15 cellular contexts compared by ENCODE assay signal in the genomic region with DNA sequence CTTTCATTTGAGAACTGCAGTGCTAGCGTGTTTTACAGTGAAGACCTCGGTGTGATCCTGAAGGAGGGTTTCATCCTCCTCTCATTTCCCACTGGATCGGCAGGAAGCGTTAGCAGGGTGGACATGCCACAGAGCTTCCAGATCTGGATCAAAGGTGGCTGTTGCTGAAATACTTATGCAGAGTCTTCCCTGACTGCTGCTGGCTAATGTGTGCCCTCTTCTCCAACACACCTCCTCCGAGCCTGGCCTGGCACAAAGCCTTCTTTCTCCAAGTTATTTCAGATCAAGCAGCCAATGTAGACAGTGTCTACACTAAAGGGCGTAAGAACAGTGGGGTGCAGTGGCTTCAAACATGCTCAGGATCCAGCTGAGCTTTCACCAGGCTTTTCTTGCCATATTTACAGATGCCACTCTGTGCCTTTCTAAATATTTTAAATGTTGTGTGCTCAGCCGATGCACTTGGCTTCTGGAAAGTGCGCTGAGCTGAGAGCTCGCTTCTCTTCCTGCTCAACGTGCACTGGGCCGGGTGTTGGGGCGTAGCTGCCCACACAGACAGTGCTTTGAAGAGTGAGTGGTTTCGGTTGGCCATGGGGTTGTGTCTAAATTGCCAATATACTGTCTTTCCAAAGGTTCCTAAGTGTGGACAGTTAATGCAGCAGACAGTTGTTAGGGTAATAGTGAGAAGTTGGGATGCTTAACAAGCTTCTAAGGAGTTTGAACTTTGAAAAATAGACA. TPM values are rescaled to one million over a fixed set of nuclear protein-coding genes. Genes with fewer than 3 reads are reported as not detected.
DNase-seq lines count a peak whose midpoint lies in the region; ATAC-seq and TF ChIP-seq lines count a peak whose summit lies in the region.
"Had no signal": no experiment of that assay in that cellular context is flagged by ENCODE, and none has a peak within 500 bp of the region (broad histone marks: within the 10 kb centered on the region; RNA-seq: fewer than 3 reads in every experiment).

No MANE protein-coding gene starts in this region.

- H3K27ac ChIP-seq in left lung (peak overlapping the region; percentile 49 to 54), skeletal muscle tissue (ENCODE audit: low read depth, low read length) (peak overlapping the region; percentile 61)

- H3K9me3 Mint-ChIP-seq in WTC11 = no peaks in the 10 kb centered on the region
- H3K9me3 Mint-ChIP-seq in activated naive CD8-positive, alpha-beta T cell treated with anti-CD3 and anti-CD28 coated beads for 36 hours = no peaks in the 10 kb centered on the region
- H3K9me3 Mint-ChIP-seq: stimulated activated naive CD8-positive, alpha-beta T cell treated with anti-CD3 and anti-CD28 coated beads, Interleukin-15, amount 100 ng/mL, for 72 hours had no signal

- H3K9ac ChIP-seq in skeletal muscle tissue (ENCODE audit: low read depth in 1 of 3, low read length in 3 of 3) = peak overlapping the region in 2 of 3 donors; percentile 19 to 69

- no peak overlapping the region for H3K4me3 Mint-ChIP-seq in WTC11
- no peak overlapping the region for H3K4me3 Mint-ChIP-seq in activated naive CD8-positive, alpha-beta T cell treated with anti-CD3 and anti-CD28 coated beads for 36 hours
- H3K4me3 Mint-ChIP-seq: stimulated activated naive CD8-positive, alpha-beta T cell treated with anti-CD3 and anti-CD28 coated beads, Interleukin-15, amount 100 ng/mL, for 72 hours had no signal

- H3K27me3 Mint-ChIP-seq in WTC11 (ENCODE audit: low read depth) = no peaks in the 10 kb centered on the region
- H3K27me3 Mint-ChIP-seq in activated naive CD8-positive, alpha-beta T cell treated with anti-CD3 and anti-CD28 coated beads for 36 hours = no peaks in the 10 kb centered on the region
- H3K27me3 Mint-ChIP-seq: stimulated activated naive CD8-positive, alpha-beta T cell treated with anti-CD3 and anti-CD28 coated beads, Interleukin-15, amount 100 ng/mL, for 72 hours had no signal

- in situ Hi-C loops in KBM-7 (cut with MboI; ENCODE audit: low pct_unique_long_range_greater_than_20kb, low sequenced_read_pairs) = no loop called here

- POLR2A ChIA-PET in WTC11 (lab: Charles Lee) = no interaction called here

- no peaks in the 10 kb centered on the region for H3K9me3 ChIP-seq in left lung
- no peaks in the 10 kb centered on the region for H3K9me3 ChIP-seq in skeletal muscle tissue (ENCODE audit: control insufficient read depth in 3 of 3, low read length in 3 of 3)

- H3K4me1 ChIP-seq in left lung = peaks cover 7 to 25% of the 10 kb centered on the region in 2 donors
- peaks cover 14 to 26% (median 18%) of the 10 kb centered on the region in 3 donors for H3K4me1 ChIP-seq in skeletal muscle tissue (ENCODE audit: control insufficient read depth in 3 of 3, insufficient read depth in 3 of 3, low read length in 3 of 3)

- H3K27ac Mint-ChIP-seq in WTC11 = peak overlapping the region; percentile 85
- no peak overlapping the region for H3K27ac Mint-ChIP-seq in activated naive CD8-positive, alpha-beta T cell treated with anti-CD3 and anti-CD28 coated beads for 36 hours
- H3K27ac Mint-ChIP-seq: stimulated activated naive CD8-positive, alpha-beta T cell treated with anti-CD3 and anti-CD28 coated beads, Interleukin-15, amount 100 ng/mL, for 72 hours had no signal

- no peaks in the 10 kb centered on the region for H3K27me3 ChIP-seq in left lung
- H3K27me3 ChIP-seq in skeletal muscle tissue (ENCODE audit: control insufficient read depth in 3 of 3, insufficient read depth in 3 of 3, low read length in 3 of 3) = no peaks in the 10 kb centered on the region

- H3K36me3 ChIP-seq in left lung (peaks cover 0 to 8% of the 10 kb centered on the region in 2 donors), skeletal muscle tissue (ENCODE audit: control insufficient read depth in 3 of 3, insufficient read depth in 3 of 3, low read length in 3 of 3) (peaks cover 0 to 4% (median 2%) of the 10 kb centered on the region in 3 donors)

- H3K4me3 ChIP-seq in left lung (no peak overlapping the region), skeletal muscle tissue (ENCODE audit: low read length in 3 of 3) (peak overlapping the region in 2 of 3 donors; percentile 41 to 45)
- H3K4me3 ChIP-seq: GM12878 had no signal

- H3K4me1 Mint-ChIP-seq in WTC11 = peaks cover 51% of the 10 kb centered on the region
- no peaks in the 10 kb centered on the region for H3K4me1 Mint-ChIP-seq in activated naive CD8-positive, alpha-beta T cell treated with anti-CD3 and anti-CD28 coated beads for 36 hours
- H3K4me1 Mint-ChIP-seq: stimulated activated naive CD8-positive, alpha-beta T cell treated with anti-CD3 and anti-CD28 coated beads, Interleukin-15, amount 100 ng/mL, for 72 hours had no signal

- TF ChIP-seq CTCF in WTC11 (IDR thresholded peaks at IDR 0.05) = no peak
- no peak for TF ChIP-seq CTCF in left lung (IDR thresholded peaks at IDR 0.05)

- CTCF ChIA-PET in WTC11 (lab: Charles Lee) = interaction anchor here (1.6 to 2.3 kb wide), 4 partner anchors 31 to 80 kb away, joined by 4 to 17 read pairs (median 8); no protein-coding TSS in a partner anchor

- peaks cover 15% of the 10 kb centered on the region for H3K36me3 Mint-ChIP-seq in WTC11
- H3K36me3 Mint-ChIP-seq in activated naive CD8-positive, alpha-beta T cell treated with anti-CD3 and anti-CD28 coated beads for 36 hours = no peaks in the 10 kb centered on the region

- ATAC-seq in WTC11 (no peak), left lung (peak; percentile 63), GM21447 (IDR thresholded peaks at IDR 0.05; ENCODE audit: unreplicated experiment) (no peak)
- ATAC-seq: GM12878; Panc1; stimulated activated naive CD8-positive, alpha-beta T cell treated with anti-CD3 and anti-CD28 coated beads, Interleukin-15, amount 100 ng/mL, for 72 hours had no signal

- peak; percentile 28 for DNase-seq in KBM-7
- no peak for DNase-seq in WTC11 (ENCODE audit: low spot score)
- no peak for DNase-seq in left lung
- no peak for DNase-seq in SKM-1 treated with dmso at 0.1 percent for 144 hours (lab: John Stamatoyannopoulos, UW; ENCODE audit: unreplicated experiment)
- DNase-seq in activated naive CD8-positive, alpha-beta T cell treated with anti-CD3 and anti-CD28 coated beads for 36 hours = no peak
- no peak for DNase-seq in activated CD8-positive, alpha-beta memory T cell treated with anti-CD3 and anti-CD28 coated beads for 24 hours
- DNase-seq: activated CD4-positive, alpha-beta T cell treated with anti-CD3 and anti-CD28 coated beads for 1 hour; activated gamma-delta T cell treated with Interleukin-2 at 50 U/mL for 16 hours; cortex of kidney; stimulated activated naive CD8-positive, alpha-beta T cell treated with anti-CD3 and anti-CD28 coated beads, Interleukin-15, amount 100 ng/mL, for 72 hours had no signal

- intact Hi-C loops in left lung (cut with DNase I) = no loop called here

TF ChIP-seq in WTC11, 78 proteins besides CTCF, POLR2A, EP300 and RAD21:
- TF ChIP-seq KAT7 (CRISPR knock-in tag; IDR thresholded peaks at IDR 0.05; ENCODE audit: borderline replicate concordance) (no peak), OVOL2 (CRISPR knock-in tag; IDR thresholded peaks at IDR 0.05; ENCODE audit: borderline replicate concordance) (no peak), CBFB (CRISPR knock-in tag; IDR thresholded peaks at IDR 0.05; ENCODE audit: low read depth) (no peak), ZNF138 (CRISPR knock-in tag; conservative IDR thresholded peaks at IDR 0.05) (no peak), GTF2I (CRISPR knock-in tag; conservative IDR thresholded peaks at IDR 0.05) (no peak), GABPB1 (CRISPR knock-in tag; IDR thresholded peaks at IDR 0.05) (no peak), ZNF671 (CRISPR knock-in tag; IDR thresholded peaks at IDR 0.05) (no peak)
- TF ChIP-seq, protein P1, sequence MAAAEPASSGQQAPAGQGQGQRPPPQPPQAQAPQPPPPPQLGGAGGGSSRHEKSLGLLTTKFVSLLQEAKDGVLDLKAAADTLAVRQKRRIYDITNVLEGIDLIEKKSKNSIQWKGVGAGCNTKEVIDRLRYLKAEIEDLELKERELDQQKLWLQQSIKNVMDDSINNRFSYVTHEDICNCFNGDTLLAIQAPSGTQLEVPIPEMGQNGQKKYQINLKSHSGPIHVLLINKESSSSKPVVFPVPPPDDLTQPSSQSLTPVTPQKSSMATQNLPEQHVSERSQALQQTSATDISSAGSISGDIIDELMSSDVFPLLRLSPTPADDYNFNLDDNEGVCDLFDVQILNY (CRISPR knock-in tag; IDR thresholded peaks at IDR 0.05) = no peak
- TF ChIP-seq, protein P2, sequence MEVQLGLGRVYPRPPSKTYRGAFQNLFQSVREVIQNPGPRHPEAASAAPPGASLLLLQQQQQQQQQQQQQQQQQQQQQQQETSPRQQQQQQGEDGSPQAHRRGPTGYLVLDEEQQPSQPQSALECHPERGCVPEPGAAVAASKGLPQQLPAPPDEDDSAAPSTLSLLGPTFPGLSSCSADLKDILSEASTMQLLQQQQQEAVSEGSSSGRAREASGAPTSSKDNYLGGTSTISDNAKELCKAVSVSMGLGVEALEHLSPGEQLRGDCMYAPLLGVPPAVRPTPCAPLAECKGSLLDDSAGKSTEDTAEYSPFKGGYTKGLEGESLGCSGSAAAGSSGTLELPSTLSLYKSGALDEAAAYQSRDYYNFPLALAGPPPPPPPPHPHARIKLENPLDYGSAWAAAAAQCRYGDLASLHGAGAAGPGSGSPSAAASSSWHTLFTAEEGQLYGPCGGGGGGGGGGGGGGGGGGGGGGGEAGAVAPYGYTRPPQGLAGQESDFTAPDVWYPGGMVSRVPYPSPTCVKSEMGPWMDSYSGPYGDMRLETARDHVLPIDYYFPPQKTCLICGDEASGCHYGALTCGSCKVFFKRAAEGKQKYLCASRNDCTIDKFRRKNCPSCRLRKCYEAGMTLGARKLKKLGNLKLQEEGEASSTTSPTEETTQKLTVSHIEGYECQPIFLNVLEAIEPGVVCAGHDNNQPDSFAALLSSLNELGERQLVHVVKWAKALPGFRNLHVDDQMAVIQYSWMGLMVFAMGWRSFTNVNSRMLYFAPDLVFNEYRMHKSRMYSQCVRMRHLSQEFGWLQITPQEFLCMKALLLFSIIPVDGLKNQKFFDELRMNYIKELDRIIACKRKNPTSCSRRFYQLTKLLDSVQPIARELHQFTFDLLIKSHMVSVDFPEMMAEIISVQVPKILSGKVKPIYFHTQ (CRISPR knock-in tag; IDR thresholded peaks at IDR 0.05) = no peak
- TF ChIP-seq, protein P3, sequence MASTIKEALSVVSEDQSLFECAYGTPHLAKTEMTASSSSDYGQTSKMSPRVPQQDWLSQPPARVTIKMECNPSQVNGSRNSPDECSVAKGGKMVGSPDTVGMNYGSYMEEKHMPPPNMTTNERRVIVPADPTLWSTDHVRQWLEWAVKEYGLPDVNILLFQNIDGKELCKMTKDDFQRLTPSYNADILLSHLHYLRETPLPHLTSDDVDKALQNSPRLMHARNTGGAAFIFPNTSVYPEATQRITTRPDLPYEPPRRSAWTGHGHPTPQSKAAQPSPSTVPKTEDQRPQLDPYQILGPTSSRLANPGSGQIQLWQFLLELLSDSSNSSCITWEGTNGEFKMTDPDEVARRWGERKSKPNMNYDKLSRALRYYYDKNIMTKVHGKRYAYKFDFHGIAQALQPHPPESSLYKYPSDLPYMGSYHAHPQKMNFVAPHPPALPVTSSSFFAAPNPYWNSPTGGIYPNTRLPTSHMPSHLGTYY (CRISPR knock-in tag; IDR thresholded peaks at IDR 0.05) = no peak

RNA-seq across cellular contexts. Expression of a gene that starts 2.1 kb away (rescaled TPM):
- total RNA-seq in WTC11 (2021) (0.04 to 0.07 TPM in 2 of 3 replicates, not detected in the other), left lung (1 to 10 TPM; 1.6 to 3.4 TPM), skeletal muscle tissue (not detected)
- not detected for total RNA-seq in activated naive CD8-positive, alpha-beta T cell treated with anti-CD3 and anti-CD28 coated beads for 36 hours
- total RNA-seq: GM12878, mononuclear cell had no signal

Comparison
In these comparisons a context has a peak if more than half of its experiments do, and no peak if none do; other contexts are left out.
1. H3K4me3 ChIP-seq: peak in skeletal muscle tissue (2 of 3); none in left lung (0 of 2).